Comparison of ENCODE assay signal across 25 cellular contexts in the genomic region with DNA sequence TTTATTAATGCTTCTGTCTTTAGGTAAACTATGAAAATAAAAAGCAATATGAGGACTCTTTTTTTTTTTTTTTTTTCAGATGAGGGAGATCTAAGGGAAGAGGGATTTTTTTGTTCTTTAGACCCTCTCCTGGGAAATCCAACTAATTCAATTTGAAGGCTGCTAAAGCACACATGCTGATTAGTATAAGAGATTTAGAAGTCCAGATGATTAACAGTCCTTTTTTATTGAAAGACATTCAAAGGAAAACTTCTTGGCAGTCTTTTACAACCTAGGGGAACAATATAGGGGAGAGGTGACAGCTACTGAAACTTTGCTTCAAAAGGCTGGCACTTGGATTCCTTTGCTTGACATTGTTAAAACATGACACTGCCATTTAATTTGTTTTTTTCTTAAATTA.
"Had no signal": no experiment of that assay in that cellular context is flagged by ENCODE, and none has a peak within 500 bp of the region (broad histone marks: within the 10 kb centered on the region; RNA-seq: fewer than 3 reads in every experiment).

No MANE protein-coding gene starts in this region.

- H3K27me3 ChIP-seq: left lung, ovary, right atrium auricular region, right lobe of liver, stomach, testis, thyroid gland, transverse colon, upper lobe of left lung, vagina had no signal

- H3K4me3 Mint-ChIP-seq: mesothelial cell of epicardium; naive thymus-derived CD4-positive, alpha-beta T cell; natural killer cell treated with Interleukin-12 subunit alpha and Interleukin-12 subunit beta and Interleukin-15 and Interleukin-18, amount 100 ng/mL, for 72 hours; stimulated activated naive B cell treated with anti-CD40 and anti-IgM and Interleukin-4, amounts not matched to agents 10 μg/mL and 1 μg/mL and 100 μg/mL, for 72 hours had no signal

- H3K4me1 ChIP-seq: left lung, lower lobe of right lung, right atrium auricular region, right lobe of liver, stomach, testis, thyroid gland, transverse colon, upper lobe of left lung, vagina had no signal

- ATAC-seq: left colon; left lung; lower lobe of right lung; mucosa of descending colon; naive thymus-derived CD4-positive, alpha-beta T cell; natural killer cell treated with Interleukin-12 subunit alpha and Interleukin-12 subunit beta and Interleukin-15 and Interleukin-18, amount 100 ng/mL, for 72 hours; right lobe of liver; stimulated activated naive B cell treated with anti-CD40 and anti-IgM and Interleukin-4, amounts not matched to agents 10 μg/mL and 1 μg/mL and 100 μg/mL, for 72 hours; stimulated activated naive CD8-positive, alpha-beta T cell treated with anti-CD3 and anti-CD28 coated beads, Interleukin-15, Interleukin-2, amounts not matched to agents 100 U/mL and 50 U/mL, for 24 hours had no signal

- H3K36me3 Mint-ChIP-seq: naive thymus-derived CD4-positive, alpha-beta T cell; natural killer cell treated with Interleukin-12 subunit alpha and Interleukin-12 subunit beta and Interleukin-15 and Interleukin-18, amount 100 ng/mL, for 72 hours; stimulated activated naive B cell treated with anti-CD40 and anti-IgM and Interleukin-4, amounts not matched to agents 10 μg/mL and 1 μg/mL and 100 μg/mL, for 72 hours had no signal

- H3K36me3 ChIP-seq: left lung, lower lobe of right lung, ovary, right atrium auricular region, right lobe of liver, stomach, thyroid gland, transverse colon, upper lobe of left lung, vagina had no signal

- H3K4me1 Mint-ChIP-seq: naive thymus-derived CD4-positive, alpha-beta T cell; stimulated activated naive B cell treated with anti-CD40 and anti-IgM and Interleukin-4, amounts not matched to agents 10 μg/mL and 1 μg/mL and 100 μg/mL, for 72 hours had no signal

- H3K27me3 Mint-ChIP-seq: naive thymus-derived CD4-positive, alpha-beta T cell; natural killer cell treated with Interleukin-12 subunit alpha and Interleukin-12 subunit beta and Interleukin-15 and Interleukin-18, amount 100 ng/mL, for 72 hours; progenitor cell of endocrine pancreas; stimulated activated naive B cell treated with anti-CD40 and anti-IgM and Interleukin-4, amounts not matched to agents 10 μg/mL and 1 μg/mL and 100 μg/mL, for 72 hours had no signal

- H3K4me2 ChIP-seq: smooth muscle cell had no signal

- DNase-seq: kidney; left colon; left lung; lower lobe of right lung; mammary epithelial cell; mesendoderm; mucosa of descending colon; naive thymus-derived CD4-positive, alpha-beta T cell; ovary; right lobe of liver; stimulated activated CD4-positive, alpha-beta T cell treated with anti-CD3 and anti-CD28 coated beads, Interleukin-1b, Interleukin-23, amount 100 ng/mL, for 48 hours; stimulated activated CD4-positive, alpha-beta T cell treated with anti-CD3 and anti-CD28 coated beads, Interleukin-2, amount 100 ng/mL, for 48 hours; stimulated activated naive B cell treated with anti-CD40 and anti-IgM and Interleukin-4, amounts not matched to agents 10 μg/mL and 1 μg/mL and 100 μg/mL, for 72 hours; stimulated activated naive CD8-positive, alpha-beta T cell treated with anti-CD3 and anti-CD28 coated beads, Interleukin-15, Interleukin-2, amounts not matched to agents 100 U/mL and 50 U/mL, for 24 hours; stomach; testis; thyroid gland; transverse colon; upper lobe of left lung had no signal

- H3K27ac ChIP-seq: left lung, lower lobe of right lung, ovary, right atrium auricular region, right lobe of liver, stomach, testis, thyroid gland, transverse colon, upper lobe of left lung, vagina had no signal

- H3K9me3 ChIP-seq: lower lobe of right lung, mucosa of descending colon, ovary, right lobe of liver, testis, thyroid gland, upper lobe of left lung, vagina had no signal

- H3K4me3 ChIP-seq: left lung, lower lobe of right lung, mucosa of descending colon, ovary, right atrium auricular region, right lobe of liver, smooth muscle cell, stomach, testis, thyroid gland, transverse colon, upper lobe of left lung, vagina had no signal

- H3K27ac Mint-ChIP-seq: mesothelial cell of epicardium; naive thymus-derived CD4-positive, alpha-beta T cell; natural killer cell treated with Interleukin-12 subunit alpha and Interleukin-12 subunit beta and Interleukin-15 and Interleukin-18, amount 100 ng/mL, for 72 hours; progenitor cell of endocrine pancreas; stimulated activated naive B cell treated with anti-CD40 and anti-IgM and Interleukin-4, amounts not matched to agents 10 μg/mL and 1 μg/mL and 100 μg/mL, for 72 hours had no signal
